25 cellular contexts compared by ENCODE assay signal in the genomic region with DNA sequence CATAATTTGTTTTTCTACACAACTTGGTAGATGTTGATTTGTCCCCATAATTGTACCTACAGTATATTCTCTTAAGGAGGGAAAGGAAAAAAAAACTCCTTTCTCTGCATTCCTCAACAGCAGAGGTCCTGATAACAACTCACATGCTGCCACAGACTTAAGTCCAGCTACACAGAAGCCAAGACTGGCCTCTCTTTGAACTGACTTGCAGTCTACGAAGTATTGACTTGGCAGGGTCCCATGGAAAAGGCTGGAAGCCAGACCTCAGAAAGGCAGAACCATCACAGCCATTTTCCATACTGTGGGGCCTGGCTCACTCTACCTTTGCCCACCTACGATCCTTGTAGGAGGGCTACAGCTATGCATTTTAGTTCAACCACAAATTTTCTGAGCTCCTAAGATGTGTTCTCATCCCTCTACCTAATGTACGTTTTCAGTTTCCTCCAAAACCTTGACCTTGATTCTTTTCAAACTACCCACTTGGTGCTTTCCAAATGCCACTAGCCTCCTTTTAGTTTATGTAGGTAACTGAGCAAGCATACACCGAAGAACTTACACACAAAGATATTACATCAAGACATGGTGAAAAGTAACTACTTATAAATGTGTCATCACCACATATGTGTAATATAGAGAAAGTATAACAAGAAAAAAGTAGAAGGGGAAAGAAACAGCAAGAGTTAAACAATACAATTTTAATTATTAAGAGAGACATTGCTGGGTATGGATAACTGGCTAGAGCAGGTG. TPM values are rescaled to one million over a fixed set of nuclear protein-coding genes. Genes with fewer than 3 reads are reported as not detected.
"Had no signal": no experiment of that assay in that cellular context is flagged by ENCODE, and none has a peak within 500 bp of the region (broad histone marks: within the 10 kb centered on the region; RNA-seq: fewer than 3 reads in every experiment).

No MANE protein-coding gene starts in this region.

- ATAC-seq: activated CD4-positive, alpha-beta T cell treated with anti-CD3 and anti-CD28 coated beads for 36 hours; activated naive CD8-positive, alpha-beta T cell treated with anti-CD3 and anti-CD28 coated beads, Interleukin-2, amount 50 U/mL, for 24 hours; foreskin keratinocyte; lower lobe of right lung; natural killer cell; right lobe of liver; upper lobe of right lung had no signal

- H3K4me3 Mint-ChIP-seq: activated CD4-positive, alpha-beta T cell treated with anti-CD3 and anti-CD28 coated beads for 36 hours; activated naive CD4-positive, alpha-beta T cell treated with anti-CD3 and anti-CD28 coated beads, Interleukin-2, amount 50 U/mL, for 24 hours; activated naive CD8-positive, alpha-beta T cell treated with anti-CD3 and anti-CD28 coated beads, Interleukin-2, amount 50 U/mL, for 24 hours; natural killer cell; neural progenitor cell; stimulated activated naive CD8-positive, alpha-beta T cell treated with anti-CD3 and anti-CD28 coated beads, Interleukin-15, Interleukin-2, amounts not matched to agents 100 ng/mL and 50 ng/mL, for 24 hours; T-helper 2 cell treated with Interferon-gamma antibody and Interleukin-4, amounts not matched to agents 5 μg/mL and 100 μg/mL, for 36 hours had no signal

- H3K9me3 Mint-ChIP-seq: activated naive CD4-positive, alpha-beta T cell treated with anti-CD3 and anti-CD28 coated beads, Interleukin-2, amount 50 U/mL, for 24 hours; activated T-helper 2 cell treated with anti-CD3 and anti-CD28 coated beads, Interferon-gamma antibody, Interleukin-2, Interleukin-4, amounts not matched to agents 10 μg/mL and 5 μg/mL and 100 μg/mL, durations not matched to agents 14 hours and 24 hours and 36 hours; natural killer cell; stimulated activated naive CD8-positive, alpha-beta T cell treated with anti-CD3 and anti-CD28 coated beads, Interleukin-15, Interleukin-2, amounts not matched to agents 100 ng/mL and 50 ng/mL, for 24 hours; T-helper 2 cell treated with Interferon-gamma antibody and Interleukin-4, amounts not matched to agents 5 μg/mL and 100 μg/mL, for 36 hours had no signal

- H3K9me3 ChIP-seq: heart left ventricle, lower lobe of right lung, right lobe of liver, tibial artery, upper lobe of right lung had no signal

- H3K36me3 ChIP-seq: brain microvascular endothelial cell, neural progenitor cell, right lobe of liver, upper lobe of right lung had no signal

- H3K4me1 ChIP-seq: foreskin keratinocyte, lower lobe of right lung, neural progenitor cell, right lobe of liver, tibial artery, upper lobe of right lung had no signal

- H3K4me2 ChIP-seq: neural progenitor cell had no signal

- H3K36me3 Mint-ChIP-seq: activated naive CD4-positive, alpha-beta T cell treated with anti-CD3 and anti-CD28 coated beads, Interleukin-2, amount 50 U/mL, for 24 hours; natural killer cell had no signal

- FAIRE-seq: endothelial cell of umbilical vein had no signal

- H3K27ac ChIP-seq: brain microvascular endothelial cell, foreskin keratinocyte, heart left ventricle, lower lobe of right lung, neural progenitor cell, right lobe of liver, tibial artery, upper lobe of right lung had no signal

- H3K27me3 ChIP-seq: heart left ventricle, neural progenitor cell, right lobe of liver, tibial artery, upper lobe of right lung had no signal

- H3K27ac Mint-ChIP-seq: activated CD4-positive, alpha-beta T cell treated with anti-CD3 and anti-CD28 coated beads for 36 hours; activated naive CD4-positive, alpha-beta T cell treated with anti-CD3 and anti-CD28 coated beads, Interleukin-2, amount 50 U/mL, for 24 hours; activated naive CD8-positive, alpha-beta T cell treated with anti-CD3 and anti-CD28 coated beads, Interleukin-2, amount 50 U/mL, for 24 hours; activated T-helper 2 cell treated with anti-CD3 and anti-CD28 coated beads, Interferon-gamma antibody, Interleukin-2, Interleukin-4, amounts not matched to agents 10 μg/mL and 5 μg/mL and 100 μg/mL, durations not matched to agents 14 hours and 24 hours and 36 hours; natural killer cell; neural progenitor cell; stimulated activated naive CD8-positive, alpha-beta T cell treated with anti-CD3 and anti-CD28 coated beads, Interleukin-15, Interleukin-2, amounts not matched to agents 100 ng/mL and 50 ng/mL, for 24 hours; T-helper 2 cell treated with Interferon-gamma antibody and Interleukin-4, amounts not matched to agents 5 μg/mL and 100 μg/mL, for 36 hours had no signal

- H3K4me3 ChIP-seq: heart left ventricle, lower lobe of right lung, neural progenitor cell, right lobe of liver, tibial artery, upper lobe of right lung had no signal

- H3K4me1 Mint-ChIP-seq: activated naive CD4-positive, alpha-beta T cell treated with anti-CD3 and anti-CD28 coated beads, Interleukin-2, amount 50 U/mL, for 24 hours; activated naive CD8-positive, alpha-beta T cell treated with anti-CD3 and anti-CD28 coated beads, Interleukin-2, amount 50 U/mL, for 24 hours; natural killer cell; neural progenitor cell had no signal

- H3K9ac ChIP-seq: neural progenitor cell had no signal

- DNase-seq: activated CD4-positive, alpha-beta T cell treated with anti-CD3 and anti-CD28 coated beads for 36 hours; activated CD4-positive, CD25-positive, alpha-beta regulatory T cell; activated CD8-positive, alpha-beta memory T cell treated with anti-CD3 and anti-CD28 coated beads, Interleukin-2, amount 50 U/mL, for 4 hours; activated naive CD8-positive, alpha-beta T cell treated with anti-CD3 and anti-CD28 coated beads, Interleukin-2, amount 50 U/mL, for 24 hours; activated T-cell treated with anti-CD3 and anti-CD28 coated beads, Interleukin-2, amount 50 U/mL, for 1 hour; anterior cingulate cortex; brain microvascular endothelial cell; foreskin keratinocyte; heart left ventricle; hypothalamus; lower lobe of right lung; mesenchymal stem cell; natural killer cell; posterior cingulate gyrus; right lobe of liver; stimulated activated CD4-positive, alpha-beta T cell treated with anti-CD3 and anti-CD28 coated beads, Interleukin-2, amount 100 ng/mL, for 48 hours; T-helper 1 cell; tibial artery; upper lobe of right lung had no signal

- H2AFZ ChIP-seq: neural progenitor cell had no signal

RNA-seq across cellular contexts. Expression of a gene that starts 12.2 kb away (rescaled TPM):
- total RNA-seq: endothelial cell of umbilical vein, foreskin keratinocyte, natural killer cell had no signal
- polyA plus RNA-seq: foreskin keratinocyte had no signal
